20 cellular contexts compared by ENCODE assay signal in genomic region chr10:71326464-71326881, GRCh38. TPM values are rescaled to one million over a fixed set of nuclear protein-coding genes. Genes with fewer than 3 reads are reported as not detected.
DNase-seq lines count a peak whose midpoint lies in the region; ATAC-seq and TF ChIP-seq lines count a peak whose summit lies in the region.
"Had no signal": no experiment of that assay in that cellular context is flagged by ENCODE, and none has a peak within 500 bp of the region (broad histone marks: within the 10 kb centered on the region; RNA-seq: fewer than 3 reads in every experiment).

No MANE protein-coding gene starts in this region.

- TF ChIP-seq POLR2A in upper lobe of left lung (IDR thresholded peaks at IDR 0.05) = no peak

- TF ChIP-seq EP300 in upper lobe of left lung (IDR thresholded peaks at IDR 0.05) = no peak

- no peaks in the 10 kb centered on the region for H3K27me3 ChIP-seq in neuronal stem cell (ENCODE audit: control insufficient read depth in 3 of 3, insufficient read depth in 3 of 3, low read depth in 1 of 3, low read length in 3 of 3)
- H3K27me3 ChIP-seq in upper lobe of left lung = no peaks in the 10 kb centered on the region
- H3K27me3 ChIP-seq: hepatocyte had no signal

- peak overlapping the region; percentile 46 for H3K9ac ChIP-seq in neuronal stem cell (ENCODE audit: low read depth, low read length, poor library complexity)
- H3K9ac ChIP-seq: KMS-11 had no signal

- H3K36me3 Mint-ChIP-seq in stimulated activated effector memory CD8-positive, alpha-beta T cell treated with anti-CD3 and anti-CD28 coated beads, Interleukin-12 subunit alpha, Interleukin-12 subunit beta, amount 100 ng/mL, for 72 hours = peaks cover 7% of the 10 kb centered on the region
- H3K36me3 Mint-ChIP-seq in T-helper 2 cell treated with Interferon-gamma antibody and Interleukin-4, amounts not matched to agents 5 μg/mL and 100 μg/mL, for 36 hours (ENCODE audit: low read depth) = peaks cover 11% of the 10 kb centered on the region

- no peak for ATAC-seq in stimulated activated effector memory CD8-positive, alpha-beta T cell treated with anti-CD3 and anti-CD28 coated beads, Interleukin-12 subunit alpha, Interleukin-12 subunit beta, amount 100 ng/mL, for 72 hours
- no peak for ATAC-seq in upper lobe of left lung (ENCODE audit: low FRiP score in 2 of 2)
- ATAC-seq in GM19397 (IDR thresholded peaks at IDR 0.05; ENCODE audit: unreplicated experiment) = no peak
- ATAC-seq: activated naive CD4-positive, alpha-beta T cell treated with anti-CD3 and anti-CD28 coated beads, Interleukin-2, amount 50 U/mL, for 72 hours; natural killer cell had no signal

- no peak overlapping the region for H2BK12ac ChIP-seq in neuronal stem cell (ENCODE audit: low read length)

- H3K9me3 ChIP-seq in neuronal stem cell (replicated peaks in 1 of 2; ENCODE audit: control insufficient read depth in 2 of 2, insufficient read depth in 1 of 2, low read depth in 1 of 2, low read length in 2 of 2) = no peaks in the 10 kb centered on the region
- no peaks in the 10 kb centered on the region for H3K9me3 ChIP-seq in upper lobe of left lung

- H3K27ac Mint-ChIP-seq in stimulated activated effector memory CD8-positive, alpha-beta T cell treated with anti-CD3 and anti-CD28 coated beads, Interleukin-12 subunit alpha, Interleukin-12 subunit beta, amount 100 ng/mL, for 72 hours = no peak overlapping the region
- H3K27ac Mint-ChIP-seq in T-helper 2 cell treated with Interferon-gamma antibody and Interleukin-4, amounts not matched to agents 5 μg/mL and 100 μg/mL, for 36 hours = no peak overlapping the region
- H3K27ac Mint-ChIP-seq: memory B cell, natural killer cell had no signal

- H2BK5ac ChIP-seq in neuronal stem cell (ENCODE audit: low read length) = no peak overlapping the region

- no peak for TF ChIP-seq CTCF in upper lobe of left lung (IDR thresholded peaks at IDR 0.05)

- no peak overlapping the region for H4K8ac ChIP-seq in neuronal stem cell (ENCODE audit: low read depth, low read length)

- no peak overlapping the region for H4K91ac ChIP-seq in neuronal stem cell (ENCODE audit: low read depth, low read length, poor library complexity)

- H3K23ac ChIP-seq in neuronal stem cell (ENCODE audit: low read depth, low read length, poor library complexity) = peak overlapping the region; percentile 39

- H3K14ac ChIP-seq in neuronal stem cell (ENCODE audit: low read length) = no peak overlapping the region

- H3K4me1 ChIP-seq in neuronal stem cell (ENCODE audit: control insufficient read depth in 2 of 2, insufficient read depth in 1 of 2, low read depth in 1 of 2, low read length in 2 of 2) (no peaks in the 10 kb centered on the region), upper lobe of left lung (peaks cover 0 to under 1% (median 0%) of the 10 kb centered on the region in 4 donors)

- H3K27ac ChIP-seq in neuronal stem cell (replicated peaks; ENCODE audit: low read length) = no peak overlapping the region
- no peak overlapping the region for H3K27ac ChIP-seq in upper lobe of left lung
- H3K27ac ChIP-seq: coronary artery, hepatocyte, KMS-11 had no signal

- H2BK120ac ChIP-seq in neuronal stem cell (ENCODE audit: low read depth, low read length) = no peak overlapping the region

- no peak overlapping the region for H2AK5ac ChIP-seq in neuronal stem cell (ENCODE audit: low read depth, low read length)

- H2AFZ ChIP-seq in neuronal stem cell (ENCODE audit: low read length) = no peak overlapping the region
- H2AFZ ChIP-seq: hepatocyte had no signal

- no peaks in the 10 kb centered on the region for H3K27me3 Mint-ChIP-seq in T-helper 2 cell treated with Interferon-gamma antibody and Interleukin-4, amounts not matched to agents 5 μg/mL and 100 μg/mL, for 36 hours (ENCODE audit: low read depth)
- H3K27me3 Mint-ChIP-seq: memory B cell had no signal

- DNase-seq in NCI-H1092 (lab: John Stamatoyannopoulos, UW) = peak; percentile 87
- peak; percentile 78 for DNase-seq in NCI-H2029 (lab: John Stamatoyannopoulos, UW)
- DNase-seq in NCI-H526 (lab: John Stamatoyannopoulos, UW) = peak; percentile 60 to 64
- no peak for DNase-seq in neuronal stem cell (ENCODE audit: low spot score)
- no peak for DNase-seq in stimulated activated effector memory CD8-positive, alpha-beta T cell treated with anti-CD3 and anti-CD28 coated beads, Interleukin-12 subunit alpha, Interleukin-12 subunit beta, amount 100 ng/mL, for 72 hours (ENCODE audit: low spot score in 2 of 2)
- DNase-seq in upper lobe of left lung = no peak
- DNase-seq in T-helper 2 cell treated with Interferon-gamma antibody and Interleukin-4, amounts not matched to agents 5 μg/mL and 100 μg/mL, for 36 hours (ENCODE audit: low spot score) = no peak
- DNase-seq: activated CD8-positive, alpha-beta memory T cell treated with anti-CD3 and anti-CD28 coated beads for 24 hours; GDM1; islet precursor cell; natural killer cell; NCI-H1930; stimulated activated CD4-positive, alpha-beta T cell treated with anti-CD3 and anti-CD28 coated beads, Interleukin-4, amount 100 ng/mL, for 24 hours had no signal

- no peak overlapping the region for H3K4me3 Mint-ChIP-seq in stimulated activated effector memory CD8-positive, alpha-beta T cell treated with anti-CD3 and anti-CD28 coated beads, Interleukin-12 subunit alpha, Interleukin-12 subunit beta, amount 100 ng/mL, for 72 hours
- no peak overlapping the region for H3K4me3 Mint-ChIP-seq in T-helper 2 cell treated with Interferon-gamma antibody and Interleukin-4, amounts not matched to agents 5 μg/mL and 100 μg/mL, for 36 hours
- H3K4me3 Mint-ChIP-seq: memory B cell, natural killer cell had no signal

- H3K4me3 ChIP-seq in neuronal stem cell (ENCODE audit: low read length in 2 of 2) (no peak overlapping the region), upper lobe of left lung (no peak overlapping the region)
- H3K4me3 ChIP-seq: coronary artery, hepatocyte, smooth muscle cell had no signal

- no peak overlapping the region for H3K18ac ChIP-seq in neuronal stem cell (ENCODE audit: low read length)

- H3K4me2 ChIP-seq in neuronal stem cell (ENCODE audit: insufficient read depth, low read length, poor library complexity, severe bottlenecking) = no peak overlapping the region
- H3K4me2 ChIP-seq: hepatocyte, KMS-11, smooth muscle cell had no signal

- peaks cover 18% of the 10 kb centered on the region for H3K4me1 Mint-ChIP-seq in stimulated activated effector memory CD8-positive, alpha-beta T cell treated with anti-CD3 and anti-CD28 coated beads, Interleukin-12 subunit alpha, Interleukin-12 subunit beta, amount 100 ng/mL, for 72 hours
- peaks cover 6% of the 10 kb centered on the region for H3K4me1 Mint-ChIP-seq in T-helper 2 cell treated with Interferon-gamma antibody and Interleukin-4, amounts not matched to agents 5 μg/mL and 100 μg/mL, for 36 hours (ENCODE audit: low read depth)

- no peak overlapping the region for H2BK15ac ChIP-seq in neuronal stem cell (ENCODE audit: low read length)

- no peaks in the 10 kb centered on the region for H3K9me3 Mint-ChIP-seq in stimulated activated effector memory CD8-positive, alpha-beta T cell treated with anti-CD3 and anti-CD28 coated beads, Interleukin-12 subunit alpha, Interleukin-12 subunit beta, amount 100 ng/mL, for 72 hours
- no peaks in the 10 kb centered on the region for H3K9me3 Mint-ChIP-seq in T-helper 2 cell treated with Interferon-gamma antibody and Interleukin-4, amounts not matched to agents 5 μg/mL and 100 μg/mL, for 36 hours
- H3K9me3 Mint-ChIP-seq: memory B cell, natural killer cell had no signal

- H3K36me3 ChIP-seq in neuronal stem cell (replicated peaks in 1 of 2; ENCODE audit: control insufficient read depth in 2 of 2, insufficient read depth in 2 of 2, low read length in 2 of 2) = peaks cover 0 to 4% of the 10 kb centered on the region in 2 donors
- peaks cover 3 to 35% (median 12%) of the 10 kb centered on the region in 4 donors for H3K36me3 ChIP-seq in upper lobe of left lung

- no CpG with 5 or more reads among the region's 16 CpGs for WGBS in neuronal stem cell (ENCODE audit: extremely low coverage in 2 of 2, insufficient read length in 2 of 2, insufficient replicate concordance in 1 of 2), 2 donors
- 91% methylated on average over 15 to 16 of the region's 16 CpGs for WGBS in upper lobe of left lung, 2 donors

- no peak overlapping the region for H3K4ac ChIP-seq in neuronal stem cell (ENCODE audit: low read length)

- H3K79me1 ChIP-seq in neuronal stem cell (ENCODE audit: low read depth, low read length) = no peaks in the 10 kb centered on the region

RNA-seq across cellular contexts. Expression of gene SLC29A3, which starts 7.4 kb away (rescaled TPM):
- polyA plus RNA-seq in neuronal stem cell (2013, experiment 1 of 2) = 5.2 TPM
- 5.5 TPM for polyA plus RNA-seq in neuronal stem cell (2013, experiment 2 of 2)
- 10 to 100 TPM in 2 of 6 donors, 1 to 10 TPM in 4; 6.7 to 17.0 (median 9.2) TPM for total RNA-seq in upper lobe of left lung

Comparison
In these comparisons a context has a peak if more than half of its experiments do, and no peak if none do; other contexts are left out.
1. DNase-seq: peak in NCI-H1092 (single experiment), NCI-H2029 (single experiment) and NCI-H526 (2 of 2); none in neuronal stem cell (single experiment), stimulated activated effector memory CD8-positive, alpha-beta T cell treated with anti-CD3 and anti-CD28 coated beads, Interleukin-12 subunit alpha, Interleukin-12 subunit beta, amount 100 ng/mL, for 72 hours (0 of 2), upper lobe of left lung (0 of 2) and T-helper 2 cell treated with Interferon-gamma antibody and Interleukin-4, amounts not matched to agents 5 μg/mL and 100 μg/mL, for 36 hours (single experiment).